ENCODE assay signal across 11 cellular contexts in the genomic region with DNA sequence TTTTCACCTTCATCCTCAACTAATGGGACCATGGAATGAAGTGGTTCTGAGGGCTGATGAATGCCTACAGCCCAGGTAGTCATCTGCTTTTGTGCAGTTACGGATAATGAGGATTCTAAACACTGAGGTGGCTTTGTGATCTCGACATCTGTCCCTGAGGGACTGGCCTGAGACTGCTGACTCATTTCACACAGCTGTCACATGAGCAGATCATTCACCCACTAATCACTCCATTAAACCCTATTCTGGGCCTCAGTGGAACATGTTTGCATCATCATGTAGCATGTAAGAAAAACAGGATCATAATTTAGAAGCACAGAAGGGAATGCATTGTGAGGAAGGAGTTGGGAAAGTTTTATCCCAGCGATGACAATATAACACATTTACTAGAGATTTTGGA.
DNase-seq lines count a peak whose midpoint lies in the region; ATAC-seq lines count a peak whose summit lies in the region.
"Had no signal": no experiment of that assay in that cellular context is flagged by ENCODE, and none has a peak within 500 bp of the region (broad histone marks: within the 10 kb centered on the region; RNA-seq: fewer than 3 reads in every experiment).

No MANE protein-coding gene starts in this region.

- DNase-seq in NCI-H82 (lab: John Stamatoyannopoulos, UW) (peak; percentile 93), foreskin melanocyte (no peak), KG1 (lab: John Stamatoyannopoulos, UW) (no peak), SK-N-DZ (ENCODE audit: low spot score) (no peak)
- DNase-seq in stimulated activated CD8-positive, alpha-beta memory T cell treated with anti-CD3 and anti-CD28 coated beads, Interleukin-4, amount 100 ng/mL, for 48 hours: no peak
- DNase-seq: C1 segment of cervical spinal cord; caudate nucleus; stimulated activated CD4-positive, alpha-beta T cell treated with anti-CD3 and anti-CD28 coated beads, Interleukin-12 subunit alpha, Interleukin-12 subunit beta, amount 100 ng/mL, for 4 hours had no signal

- ATAC-seq in GM18508 (IDR thresholded peaks at IDR 0.05; ENCODE audit: insufficient read depth, unreplicated experiment) (peak; percentile 95), GM21423 (IDR thresholded peaks at IDR 0.05; ENCODE audit: unreplicated experiment) (peak; percentile 91), HG03097 (IDR thresholded peaks at IDR 0.05; ENCODE audit: low FRiP score, unreplicated experiment) (peak; percentile 68)
